Comparison of ENCODE assay signal across 13 cellular contexts in the genomic region with DNA sequence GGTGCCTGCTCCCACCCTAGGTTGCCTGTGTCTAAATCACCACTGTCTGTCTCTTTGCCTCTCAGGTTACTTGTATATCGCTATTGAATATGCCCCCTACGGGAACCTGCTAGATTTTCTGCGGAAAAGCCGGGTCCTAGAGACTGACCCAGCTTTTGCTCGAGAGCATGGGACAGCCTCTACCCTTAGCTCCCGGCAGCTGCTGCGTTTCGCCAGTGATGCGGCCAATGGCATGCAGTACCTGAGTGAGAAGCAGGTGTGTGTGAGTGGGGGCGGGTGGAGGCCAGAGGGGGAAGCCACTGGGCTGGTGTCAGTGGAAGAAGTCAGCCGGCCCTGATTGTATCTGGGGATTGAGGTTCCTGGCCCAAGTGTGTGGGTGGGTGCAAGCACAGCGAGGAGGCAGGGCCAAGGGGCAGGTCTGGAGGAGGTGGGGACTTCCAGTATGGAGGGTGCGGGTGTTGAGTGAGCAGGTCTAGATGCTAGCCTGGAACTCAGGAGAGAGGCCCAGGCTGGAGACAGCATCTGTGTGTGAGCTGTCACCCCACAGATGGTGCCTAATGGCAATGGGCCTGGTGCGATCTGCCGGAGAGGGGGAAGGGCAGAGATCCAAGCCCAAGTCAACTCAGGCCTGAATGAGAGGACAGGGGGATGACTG. TPM values are rescaled to one million over a fixed set of nuclear protein-coding genes. Genes with fewer than 3 reads are reported as not detected.
DNase-seq lines count a peak whose midpoint lies in the region; ATAC-seq and TF ChIP-seq lines count a peak whose summit lies in the region.
"Had no signal": no experiment of that assay in that cellular context is flagged by ENCODE, and none has a peak within 500 bp of the region (broad histone marks: within the 10 kb centered on the region; RNA-seq: fewer than 3 reads in every experiment).

No MANE protein-coding gene starts in this region.

- H3K27me3 ChIP-seq in AG04450 (ENCODE audit: control insufficient read depth, insufficient read depth, low read length) (no peaks in the 10 kb centered on the region), left lung (no peaks in the 10 kb centered on the region), brain microvascular endothelial cell (replicated peaks) (no peaks in the 10 kb centered on the region)

- peak; percentile 30 for ATAC-seq in left lung
- ATAC-seq: effector memory CD8-positive, alpha-beta T cell had no signal

- CTCF ChIA-PET in AG04450 (lab: Charles Lee) = no interaction called here

- in situ Hi-C loops in brain microvascular endothelial cell (cut with HindIII; ENCODE audit: low pct_ligation_motif_present, low sequenced_read_pairs) = no loop called here

- H3K4me1 ChIP-seq in left lung = no peaks in the 10 kb centered on the region

- H3K36me3 ChIP-seq in left lung (peaks cover 0 to 33% of the 10 kb centered on the region in 2 donors), brain microvascular endothelial cell (replicated peaks) (no peaks in the 10 kb centered on the region)

- no peak for TF ChIP-seq CTCF in AG04450 (IDR thresholded peaks at IDR 0.05; ENCODE audit: low read depth, low read length)
- no peak for TF ChIP-seq CTCF in left lung (IDR thresholded peaks at IDR 0.05)
- no peak for TF ChIP-seq CTCF in brain microvascular endothelial cell (IDR thresholded peaks at IDR 0.05; ENCODE audit: low read depth, low read length, missing control alignments)

- POLR2A ChIA-PET in AG04450 (lab: Yijun Ruan, JAX) = no interaction called here

- peaks cover 7% of the 10 kb centered on the region for H3K4me1 Mint-ChIP-seq in activated T-helper 1 cell treated with anti-CD3 and anti-CD28 coated beads, Interleukin-12 subunit alpha, Interleukin-12 subunit beta, Interleukin-2, Interleukin-4 antibody, amounts not matched to agents 30 ng/mL and 10 ng/mL and 1 ng/mL, durations not matched to agents 14 hours and 24 hours and 36 hours (ENCODE audit: low read depth)

- H3K27ac ChIP-seq in AG04450 (ENCODE audit: low read depth, low read length) = peak overlapping the region; percentile 11
- H3K27ac ChIP-seq in left lung = no peak overlapping the region
- H3K27ac ChIP-seq in brain microvascular endothelial cell = no peak overlapping the region

- no peaks in the 10 kb centered on the region for H3K36me3 Mint-ChIP-seq in activated T-helper 1 cell treated with anti-CD3 and anti-CD28 coated beads, Interleukin-12 subunit alpha, Interleukin-12 subunit beta, Interleukin-2, Interleukin-4 antibody, amounts not matched to agents 30 ng/mL and 10 ng/mL and 1 ng/mL, durations not matched to agents 14 hours and 24 hours and 36 hours (ENCODE audit: low read depth)
- H3K36me3 Mint-ChIP-seq: activated naive CD8-positive, alpha-beta T cell had no signal

- intact Hi-C loops in activated T-helper 1 cell treated with anti-CD3 and anti-CD28 coated beads, Interleukin-12 subunit alpha, Interleukin-12 subunit beta, Interleukin-2, Interleukin-4 antibody, amounts not matched to agents 30 ng/mL and 10 ng/mL and 1 ng/mL, durations not matched to agents 14 hours and 24 hours and 36 hours (cut with micrococcal nuclease) = no loop called here
- intact Hi-C loops in left lung (cut with DNase I) = no loop called here

- H3K4me3 ChIP-seq in AG04450 (ENCODE audit: low read depth, low read length) (no peak overlapping the region), left lung (no peak overlapping the region), brain microvascular endothelial cell (ENCODE audit: low read depth, low read length) (no peak overlapping the region)

- no peaks in the 10 kb centered on the region; the same call in 1 of the 2 replicates for H3K9me3 ChIP-seq in AG04450 (ENCODE audit: control insufficient read depth, insufficient read depth, low read length)
- H3K9me3 ChIP-seq in left lung = no peaks in the 10 kb centered on the region

- no peak for DNase-seq in AG04450 (ENCODE audit: low read depth, low spot score)
- no peak for DNase-seq in activated T-helper 1 cell treated with anti-CD3 and anti-CD28 coated beads, Interleukin-12 subunit alpha, Interleukin-12 subunit beta, Interleukin-2, Interleukin-4 antibody, amounts not matched to agents 30 ng/mL and 10 ng/mL and 1 ng/mL, durations not matched to agents 14 hours and 24 hours and 36 hours (ENCODE audit: low spot score)
- DNase-seq in left lung = peak; percentile 28 to 50
- no peak for DNase-seq in NCI-H2227 (lab: John Stamatoyannopoulos, UW; ENCODE audit: unreplicated experiment)
- no peak for DNase-seq in NCI-H446 treated with DMSO at 0.1 percent for 48 hours (lab: John Stamatoyannopoulos, UW)
- no peak for DNase-seq in brain microvascular endothelial cell
- DNase-seq: activated CD4-positive, alpha-beta T cell treated with anti-CD3 and anti-CD28 coated beads, Interleukin-2, amount 50 U/mL, for 4 hours; effector memory CD8-positive, alpha-beta T cell; NCI-H1092; stimulated activated CD8-positive, alpha-beta memory T cell treated with anti-CD3 and anti-CD28 coated beads, Interleukin-4, amount 100 ng/mL, for 48 hours had no signal

- no peaks in the 10 kb centered on the region for H3K27me3 Mint-ChIP-seq in activated T-helper 1 cell treated with anti-CD3 and anti-CD28 coated beads, Interleukin-12 subunit alpha, Interleukin-12 subunit beta, Interleukin-2, Interleukin-4 antibody, amounts not matched to agents 30 ng/mL and 10 ng/mL and 1 ng/mL, durations not matched to agents 14 hours and 24 hours and 36 hours (ENCODE audit: insufficient read depth)
- H3K27me3 Mint-ChIP-seq: activated naive CD8-positive, alpha-beta T cell had no signal

- no peaks in the 10 kb centered on the region for H3K9me3 Mint-ChIP-seq in activated T-helper 1 cell treated with anti-CD3 and anti-CD28 coated beads, Interleukin-12 subunit alpha, Interleukin-12 subunit beta, Interleukin-2, Interleukin-4 antibody, amounts not matched to agents 30 ng/mL and 10 ng/mL and 1 ng/mL, durations not matched to agents 14 hours and 24 hours and 36 hours
- H3K9me3 Mint-ChIP-seq: effector memory CD8-positive, alpha-beta T cell had no signal

- no peak overlapping the region for H3K4me3 Mint-ChIP-seq in activated T-helper 1 cell treated with anti-CD3 and anti-CD28 coated beads, Interleukin-12 subunit alpha, Interleukin-12 subunit beta, Interleukin-2, Interleukin-4 antibody, amounts not matched to agents 30 ng/mL and 10 ng/mL and 1 ng/mL, durations not matched to agents 14 hours and 24 hours and 36 hours
- H3K4me3 Mint-ChIP-seq: activated naive CD8-positive, alpha-beta T cell; effector memory CD8-positive, alpha-beta T cell had no signal

- H3K27ac Mint-ChIP-seq in activated T-helper 1 cell treated with anti-CD3 and anti-CD28 coated beads, Interleukin-12 subunit alpha, Interleukin-12 subunit beta, Interleukin-2, Interleukin-4 antibody, amounts not matched to agents 30 ng/mL and 10 ng/mL and 1 ng/mL, durations not matched to agents 14 hours and 24 hours and 36 hours = peak overlapping the region; percentile 40
- H3K27ac Mint-ChIP-seq: activated naive CD8-positive, alpha-beta T cell had no signal

RNA-seq across cellular contexts. Expression of a gene that starts 17.2 kb away (rescaled TPM):
- 0.76 and 1.3 TPM in 2 replicates for polyA plus RNA-seq in AG04450 (2011; rRNA removed)
- 0.39 and 0.97 TPM in 2 replicates for polyA minus RNA-seq in AG04450 (2011; rRNA and poly(A)+ RNA removed)
- 0.36 and 0.64 TPM in 2 replicates for total RNA-seq in activated T-helper 1 cell treated with anti-CD3 and anti-CD28 coated beads, Interleukin-12 subunit alpha, Interleukin-12 subunit beta, Interleukin-2, Interleukin-4 antibody, amounts not matched to agents 30 ng/mL and 10 ng/mL and 1 ng/mL, durations not matched to agents 14 hours and 24 hours and 36 hours
- 10 to 100 TPM; 38.5 to 67.8 TPM for total RNA-seq in left lung
- total RNA-seq: HT-29 had no signal
- polyA plus RNA-seq: BJ had no signal

RNA-seq across cellular contexts. Expression of a gene that starts 19.7 kb away (rescaled TPM):
- polyA plus RNA-seq in AG04450 (2011; rRNA removed) = not detected in 2 replicates
- polyA minus RNA-seq in AG04450 (2011; rRNA and poly(A)+ RNA removed) = not detected in 2 replicates
- not detected in 2 replicates for total RNA-seq in activated T-helper 1 cell treated with anti-CD3 and anti-CD28 coated beads, Interleukin-12 subunit alpha, Interleukin-12 subunit beta, Interleukin-2, Interleukin-4 antibody, amounts not matched to agents 30 ng/mL and 10 ng/mL and 1 ng/mL, durations not matched to agents 14 hours and 24 hours and 36 hours
- total RNA-seq in left lung = under 1 TPM; 0.24 to 0.67 TPM
- polyA plus RNA-seq: BJ had no signal

RNA-seq across cellular contexts. Expression of a gene that starts 32.6 kb away (rescaled TPM):
- polyA plus RNA-seq in AG04450 (2011; rRNA removed) = not detected in 2 replicates
- polyA minus RNA-seq in AG04450 (2011; rRNA and poly(A)+ RNA removed) = not detected in 2 replicates
- not detected in 2 replicates for total RNA-seq in activated T-helper 1 cell treated with anti-CD3 and anti-CD28 coated beads, Interleukin-12 subunit alpha, Interleukin-12 subunit beta, Interleukin-2, Interleukin-4 antibody, amounts not matched to agents 30 ng/mL and 10 ng/mL and 1 ng/mL, durations not matched to agents 14 hours and 24 hours and 36 hours
- total RNA-seq in left lung = 10 to 100 TPM; 13.1 to 22.5 TPM
- polyA plus RNA-seq: BJ had no signal

RNA-seq across cellular contexts. Expression of a gene that starts 40.8 kb away (rescaled TPM):
- 22.8 and 27.5 TPM in 2 replicates for polyA plus RNA-seq in AG04450 (2011; rRNA removed)
- 41.6 and 47.4 TPM in 2 replicates for polyA minus RNA-seq in AG04450 (2011; rRNA and poly(A)+ RNA removed)
- 82.9 and 91.8 TPM in 2 replicates for total RNA-seq in activated T-helper 1 cell treated with anti-CD3 and anti-CD28 coated beads, Interleukin-12 subunit alpha, Interleukin-12 subunit beta, Interleukin-2, Interleukin-4 antibody, amounts not matched to agents 30 ng/mL and 10 ng/mL and 1 ng/mL, durations not matched to agents 14 hours and 24 hours and 36 hours
- total RNA-seq in left lung = 10 to 100 TPM in 1 of 2 donors, 1 to 10 TPM in 1; 7.9 to 18.0 TPM

RNA-seq across cellular contexts. Expression of a gene that starts 48.2 kb away (rescaled TPM):
- polyA plus RNA-seq in AG04450 (2011; rRNA removed) = not detected in 2 replicates
- polyA minus RNA-seq in AG04450 (2011; rRNA and poly(A)+ RNA removed) = not detected in 2 replicates
- not detected in 2 replicates for total RNA-seq in activated T-helper 1 cell treated with anti-CD3 and anti-CD28 coated beads, Interleukin-12 subunit alpha, Interleukin-12 subunit beta, Interleukin-2, Interleukin-4 antibody, amounts not matched to agents 30 ng/mL and 10 ng/mL and 1 ng/mL, durations not matched to agents 14 hours and 24 hours and 36 hours
- 100 to 1,000 TPM; 104 to 202 TPM for total RNA-seq in left lung

Comparison
In these comparisons a context has a peak if more than half of its experiments do, and no peak if none do; other contexts are left out.
1. DNase-seq: peak in left lung (2 of 2); none in AG04450 (single experiment), activated T-helper 1 cell treated with anti-CD3 and anti-CD28 coated beads, Interleukin-12 subunit alpha, Interleukin-12 subunit beta, Interleukin-2, Interleukin-4 antibody, amounts not matched to agents 30 ng/mL and 10 ng/mL and 1 ng/mL, durations not matched to agents 14 hours and 24 hours and 36 hours (single experiment), NCI-H2227 (single experiment), NCI-H446 treated with DMSO at 0.1 percent for 48 hours (single experiment) and brain microvascular endothelial cell (single experiment).
2. RNA of a gene that starts 17.2 kb away (total RNA-seq): 38.5 to 67.8 TPM in left lung; 0.36 to 0.64 TPM in activated T-helper 1 cell treated with anti-CD3 and anti-CD28 coated beads, Interleukin-12 subunit alpha, Interleukin-12 subunit beta, Interleukin-2, Interleukin-4 antibody, amounts not matched to agents 30 ng/mL and 10 ng/mL and 1 ng/mL, durations not matched to agents 14 hours and 24 hours and 36 hours; every median in the first group is over 10 times any median in the second.
3. RNA of a gene that starts 32.6 kb away (total RNA-seq): 13.1 to 22.5 TPM in left lung; not detected in activated T-helper 1 cell treated with anti-CD3 and anti-CD28 coated beads, Interleukin-12 subunit alpha, Interleukin-12 subunit beta, Interleukin-2, Interleukin-4 antibody, amounts not matched to agents 30 ng/mL and 10 ng/mL and 1 ng/mL, durations not matched to agents 14 hours and 24 hours and 36 hours; every median in the first group is over 10 times any median in the second.